9 cellular contexts compared by ENCODE assay signal in the genomic region with DNA sequence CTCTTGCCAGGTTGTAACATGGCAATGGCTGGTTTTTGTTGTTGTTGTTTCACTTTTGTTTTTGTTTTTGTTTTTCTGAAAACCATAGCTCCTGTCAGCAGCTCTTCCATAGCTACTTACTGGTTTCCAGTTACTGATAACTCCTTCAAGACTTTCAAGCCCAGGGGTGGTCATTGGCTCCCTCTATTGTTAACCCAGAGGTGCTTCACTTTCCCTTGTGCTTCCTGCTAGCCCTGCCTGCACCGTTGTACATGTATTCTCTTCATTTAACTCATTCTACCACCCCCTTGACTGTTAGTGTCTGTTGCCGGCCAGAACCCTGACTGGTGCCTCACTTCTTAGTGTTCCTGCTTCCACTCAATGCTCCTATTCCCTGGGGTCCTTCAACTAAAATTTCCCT. TPM values are rescaled to one million over a fixed set of nuclear protein-coding genes. Genes with fewer than 3 reads are reported as not detected.
DNase-seq lines count a peak whose midpoint lies in the region; ATAC-seq, FAIRE-seq and TF ChIP-seq lines count a peak whose summit lies in the region.
"Had no signal": no experiment of that assay in that cellular context is flagged by ENCODE, and none has a peak within 500 bp of the region (broad histone marks: within the 10 kb centered on the region; RNA-seq: fewer than 3 reads in every experiment).

No MANE protein-coding gene starts in this region.

- H3K4me3 ChIP-seq in astrocyte of the cerebellum (ENCODE audit: low read depth, low read length) (no peak overlapping the region), pancreas (no peak overlapping the region), ascending aorta (no peak overlapping the region), left lung (no peak overlapping the region)
- H3K4me3 ChIP-seq: lower lobe of right lung had no signal

- H3K9me3 ChIP-seq in pancreas: no peaks in the 10 kb centered on the region
- H3K9me3 ChIP-seq in ascending aorta: no peaks in the 10 kb centered on the region
- H3K9me3 ChIP-seq in left lung: no peaks in the 10 kb centered on the region
- H3K9me3 ChIP-seq: lower lobe of right lung had no signal

- H3K4me1 ChIP-seq in pancreas (no peaks in the 10 kb centered on the region), ascending aorta (no peaks in the 10 kb centered on the region), left lung (no peaks in the 10 kb centered on the region)
- H3K4me1 ChIP-seq: lower lobe of right lung had no signal

- TF ChIP-seq CTCF in D721Med (IDR thresholded peaks at IDR 0.05; ENCODE audit: insufficient read depth, missing control alignments) (peak; percentile 21), astrocyte of the cerebellum (IDR thresholded peaks at IDR 0.05; ENCODE audit: low read depth, low read length, missing control alignments) (peak; percentile 36), pancreas (IDR thresholded peaks at IDR 0.05) (peak in 1 of 4 donors; percentile 13), ascending aorta (IDR thresholded peaks at IDR 0.05) (no peak), left lung (IDR thresholded peaks at IDR 0.05) (no peak)

- peak; percentile 79 for ATAC-seq in GM19463 (IDR thresholded peaks at IDR 0.05; ENCODE audit: unreplicated experiment)
- peak; percentile 74 for ATAC-seq in HG03558 (IDR thresholded peaks at IDR 0.05; ENCODE audit: extremely low read depth, unreplicated experiment)
- ATAC-seq in SK-N-SH treated with all-trans-retinoic acid at 6 μM for 48 hours: peak; percentile 61; the same call in 2 of the 3 replicates
- peak in 3 of 4 donors; percentile 77 to 87 (median 85) for ATAC-seq in pancreas
- ATAC-seq in left lung: no peak

- DNase-seq in D721Med (ENCODE audit: insufficient read length, low spot score): no peak
- no peak for DNase-seq in astrocyte of the cerebellum (ENCODE audit: low read depth)
- peak in 4 of 6 donors; percentile 14 to 23 (median 18) for DNase-seq in pancreas
- DNase-seq in ascending aorta (ENCODE audit: low spot score in 2 of 2): no peak
- DNase-seq in left lung: no peak
- DNase-seq: lower lobe of right lung had no signal

- H3K27me3 ChIP-seq in pancreas (no peaks in the 10 kb centered on the region), ascending aorta (no peaks in the 10 kb centered on the region), left lung (no peaks in the 10 kb centered on the region)

- intact Hi-C loops in pancreas (cut with DNase I) (no loop called here), ascending aorta (cut with DNase I) (no loop called here), left lung (cut with DNase I) (no loop called here)

- WGBS in pancreas, 2 donors: 16 to 19% methylated on average over 2 of the region's 2 CpGs

- in situ Hi-C loops in astrocyte of the cerebellum (cut with HindIII; ENCODE audit: low sequenced_read_pairs): no loop called here

- H3K27ac ChIP-seq in pancreas (no peak overlapping the region), ascending aorta (no peak overlapping the region), left lung (no peak overlapping the region)
- H3K27ac ChIP-seq: lower lobe of right lung had no signal

- no peaks in the 10 kb centered on the region for H3K36me3 ChIP-seq in pancreas
- no peaks in the 10 kb centered on the region for H3K36me3 ChIP-seq in ascending aorta
- H3K36me3 ChIP-seq in left lung: no peaks in the 10 kb centered on the region
- H3K36me3 ChIP-seq: lower lobe of right lung had no signal

- FAIRE-seq in D721Med (lab: Jason Lieb, UNC) (no peak), pancreas (lab: Jason Lieb, UNC) (no peak)

TF ChIP-seq in SK-N-SH treated with all-trans-retinoic acid at 6 μM for 48 hours, 23 proteins besides CTCF, POLR2A, EP300 and RAD21:
- TF ChIP-seq SNAI2 (CRISPR knock-in tag; IDR thresholded peaks at IDR 0.05) (no peak), ZNF8 (CRISPR knock-in tag; IDR thresholded peaks at IDR 0.05) (no peak), ZC3H10 (CRISPR knock-in tag; IDR thresholded peaks at IDR 0.05) (no peak), ARNTL (CRISPR knock-in tag; IDR thresholded peaks at IDR 0.05; ENCODE audit: borderline replicate concordance, low read depth) (no peak), ZNF565 (CRISPR knock-in tag; conservative IDR thresholded peaks at IDR 0.05; ENCODE audit: low read depth) (no peak), ESRRG (CRISPR knock-in tag; IDR thresholded peaks at IDR 0.05) (no peak), ZNF70 (CRISPR knock-in tag; IDR thresholded peaks at IDR 0.05) (no peak), TCF4 (CRISPR knock-in tag; IDR thresholded peaks at IDR 0.05; ENCODE audit: borderline replicate concordance) (no peak), RARB (CRISPR knock-in tag; IDR thresholded peaks at IDR 0.05) (no peak), ZFP30 (CRISPR knock-in tag; IDR thresholded peaks at IDR 0.05) (no peak), TOX (CRISPR knock-in tag; IDR thresholded peaks at IDR 0.05; ENCODE audit: borderline replicate concordance) (no peak), ZFP3 (CRISPR knock-in tag; IDR thresholded peaks at IDR 0.05) (no peak), OSR1 (CRISPR knock-in tag; IDR thresholded peaks at IDR 0.05) (no peak)
- TF ChIP-seq, protein P1, sequence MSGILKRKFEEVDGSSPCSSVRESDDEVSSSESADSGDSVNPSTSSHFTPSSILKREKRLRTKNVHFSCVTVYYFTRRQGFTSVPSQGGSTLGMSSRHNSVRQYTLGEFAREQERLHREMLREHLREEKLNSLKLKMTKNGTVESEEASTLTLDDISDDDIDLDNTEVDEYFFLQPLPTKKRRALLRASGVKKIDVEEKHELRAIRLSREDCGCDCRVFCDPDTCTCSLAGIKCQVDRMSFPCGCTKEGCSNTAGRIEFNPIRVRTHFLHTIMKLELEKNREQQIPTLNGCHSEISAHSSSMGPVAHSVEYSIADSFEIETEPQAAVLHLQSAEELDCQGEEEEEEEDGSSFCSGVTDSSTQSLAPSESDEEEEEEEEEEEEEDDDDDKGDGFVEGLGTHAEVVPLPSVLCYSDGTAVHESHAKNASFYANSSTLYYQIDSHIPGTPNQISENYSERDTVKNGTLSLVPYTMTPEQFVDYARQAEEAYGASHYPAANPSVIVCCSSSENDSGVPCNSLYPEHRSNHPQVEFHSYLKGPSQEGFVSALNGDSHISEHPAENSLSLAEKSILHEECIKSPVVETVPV (CRISPR knock-in tag; IDR thresholded peaks at IDR 0.05): no peak
- TF ChIP-seq, protein P2, sequence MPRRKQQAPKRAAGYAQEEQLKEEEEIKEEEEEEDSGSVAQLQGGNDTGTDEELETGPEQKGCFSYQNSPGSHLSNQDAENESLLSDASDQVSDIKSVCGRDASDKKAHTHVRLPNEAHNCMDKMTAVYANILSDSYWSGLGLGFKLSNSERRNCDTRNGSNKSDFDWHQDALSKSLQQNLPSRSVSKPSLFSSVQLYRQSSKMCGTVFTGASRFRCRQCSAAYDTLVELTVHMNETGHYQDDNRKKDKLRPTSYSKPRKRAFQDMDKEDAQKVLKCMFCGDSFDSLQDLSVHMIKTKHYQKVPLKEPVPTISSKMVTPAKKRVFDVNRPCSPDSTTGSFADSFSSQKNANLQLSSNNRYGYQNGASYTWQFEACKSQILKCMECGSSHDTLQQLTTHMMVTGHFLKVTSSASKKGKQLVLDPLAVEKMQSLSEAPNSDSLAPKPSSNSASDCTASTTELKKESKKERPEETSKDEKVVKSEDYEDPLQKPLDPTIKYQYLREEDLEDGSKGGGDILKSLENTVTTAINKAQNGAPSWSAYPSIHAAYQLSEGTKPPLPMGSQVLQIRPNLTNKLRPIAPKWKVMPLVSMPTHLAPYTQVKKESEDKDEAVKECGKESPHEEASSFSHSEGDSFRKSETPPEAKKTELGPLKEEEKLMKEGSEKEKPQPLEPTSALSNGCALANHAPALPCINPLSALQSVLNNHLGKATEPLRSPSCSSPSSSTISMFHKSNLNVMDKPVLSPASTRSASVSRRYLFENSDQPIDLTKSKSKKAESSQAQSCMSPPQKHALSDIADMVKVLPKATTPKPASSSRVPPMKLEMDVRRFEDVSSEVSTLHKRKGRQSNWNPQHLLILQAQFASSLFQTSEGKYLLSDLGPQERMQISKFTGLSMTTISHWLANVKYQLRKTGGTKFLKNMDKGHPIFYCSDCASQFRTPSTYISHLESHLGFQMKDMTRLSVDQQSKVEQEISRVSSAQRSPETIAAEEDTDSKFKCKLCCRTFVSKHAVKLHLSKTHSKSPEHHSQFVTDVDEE (CRISPR knock-in tag; IDR thresholded peaks at IDR 0.05): no peak
- TF ChIP-seq, protein P3, sequence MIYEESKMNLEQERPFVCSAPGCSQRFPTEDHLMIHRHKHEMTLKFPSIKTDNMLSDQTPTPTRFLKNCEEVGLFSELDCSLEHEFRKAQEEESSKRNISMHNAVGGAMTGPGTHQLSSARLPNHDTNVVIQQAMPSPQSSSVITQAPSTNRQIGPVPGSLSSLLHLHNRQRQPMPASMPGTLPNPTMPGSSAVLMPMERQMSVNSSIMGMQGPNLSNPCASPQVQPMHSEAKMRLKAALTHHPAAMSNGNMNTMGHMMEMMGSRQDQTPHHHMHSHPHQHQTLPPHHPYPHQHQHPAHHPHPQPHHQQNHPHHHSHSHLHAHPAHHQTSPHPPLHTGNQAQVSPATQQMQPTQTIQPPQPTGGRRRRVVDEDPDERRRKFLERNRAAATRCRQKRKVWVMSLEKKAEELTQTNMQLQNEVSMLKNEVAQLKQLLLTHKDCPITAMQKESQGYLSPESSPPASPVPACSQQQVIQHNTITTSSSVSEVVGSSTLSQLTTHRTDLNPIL (CRISPR knock-in tag; IDR thresholded peaks at IDR 0.05; ENCODE audit: low read depth): no peak

RNA-seq across cellular contexts. Expression of a gene that starts 4.2 kb away (rescaled TPM):
- total RNA-seq in pancreas (under 1 TPM in 1 of 6 donors, not detected in 5; 0.32 TPM), ascending aorta (3.7 TPM), left lung (1 to 10 TPM in 1 of 2 donors, under 1 TPM in 1; 0.55 to 1.4 TPM)
- polyA plus RNA-seq in pancreas: not detected

Comparison
In these comparisons a context has a peak if more than half of its experiments do, and no peak if none do; other contexts are left out.
1. DNase-seq: peak in pancreas (4 of 6); none in D721Med (single experiment), astrocyte of the cerebellum (single experiment), ascending aorta (0 of 2) and left lung (0 of 2).
2. CTCF ChIP-seq: peak in D721Med (single experiment) and astrocyte of the cerebellum (single experiment); none in ascending aorta (0 of 3) and left lung (0 of 2).